In the genomic region with DNA sequence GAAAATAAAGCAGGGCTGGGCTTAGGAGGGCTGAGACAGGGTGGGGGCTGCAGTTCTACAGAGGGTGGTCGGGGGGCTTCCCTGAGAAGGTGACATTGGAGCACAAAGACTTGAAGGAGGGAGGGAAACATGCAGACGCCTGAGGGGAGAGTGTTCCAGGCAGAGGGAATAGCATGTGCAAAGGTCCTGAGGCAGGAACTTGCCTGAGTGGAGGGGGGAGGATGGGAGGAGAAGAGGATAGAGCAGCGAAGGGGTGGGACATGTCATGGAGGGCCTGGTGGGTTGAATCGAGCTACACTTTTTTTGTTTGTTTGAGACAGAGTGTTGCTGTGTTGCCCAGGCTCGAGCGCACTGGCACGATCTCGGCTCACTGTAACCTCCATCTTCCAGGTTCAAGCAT, we compare ENCODE assay signal across 11 cellular contexts.
"Had no signal": no experiment of that assay in that cellular context is flagged by ENCODE, and none has a peak within 500 bp of the region (broad histone marks: within the 10 kb centered on the region; RNA-seq: fewer than 3 reads in every experiment).

No MANE protein-coding gene starts in this region.

- DNase-seq: activated CD8-positive, alpha-beta memory T cell treated with anti-CD3 and anti-CD28 coated beads, Interleukin-2, amount 50 U/mL, for 4 hours; activated naive CD4-positive, alpha-beta T cell treated with anti-CD3 and anti-CD28 coated beads for 36 hours; foreskin keratinocyte; pancreas; stimulated activated CD4-positive, alpha-beta T cell treated with anti-CD3 and anti-CD28 coated beads, Interleukin-4, amount 100 ng/mL, for 1 hour; stomach; T1000; tibial artery had no signal

- ATAC-seq: foreskin keratinocyte had no signal

- H3K9me3 Mint-ChIP-seq: activated CD4-positive, alpha-beta memory T cell treated with anti-CD3 and anti-CD28 coated beads for 36 hours; activated naive CD4-positive, alpha-beta T cell treated with anti-CD3 and anti-CD28 coated beads for 36 hours had no signal

- H3K9me3 ChIP-seq: pancreas, stomach, tibial artery had no signal

- H3K36me3 Mint-ChIP-seq: activated CD4-positive, alpha-beta memory T cell treated with anti-CD3 and anti-CD28 coated beads for 36 hours; brain had no signal

- H3K4me3 ChIP-seq: pancreas, stomach, tibial artery had no signal

- H3K27ac ChIP-seq: foreskin keratinocyte, pancreas, stomach, tibial artery, VCaP had no signal

- H3K27ac Mint-ChIP-seq: activated CD4-positive, alpha-beta memory T cell treated with anti-CD3 and anti-CD28 coated beads for 36 hours; activated naive CD4-positive, alpha-beta T cell treated with anti-CD3 and anti-CD28 coated beads for 36 hours; brain had no signal

- H3K4me3 Mint-ChIP-seq: activated CD4-positive, alpha-beta memory T cell treated with anti-CD3 and anti-CD28 coated beads for 36 hours; activated naive CD4-positive, alpha-beta T cell treated with anti-CD3 and anti-CD28 coated beads for 36 hours; brain had no signal

- H3K27me3 ChIP-seq: pancreas had no signal

- H3K36me3 ChIP-seq: pancreas, stomach, tibial artery had no signal

- H3K4me1 ChIP-seq: foreskin keratinocyte, pancreas, stomach, tibial artery had no signal
